17 cellular contexts compared by ENCODE assay signal in genomic region chr5:17428176-17428800, GRCh38.
"Had no signal": no experiment of that assay in that cellular context is flagged by ENCODE, and none has a peak within 500 bp of the region (broad histone marks: within the 10 kb centered on the region; RNA-seq: fewer than 3 reads in every experiment).

No MANE protein-coding gene starts in this region.

- H3K27me3 Mint-ChIP-seq: activated naive CD8-positive, alpha-beta T cell; naive B cell; stimulated activated naive CD8-positive, alpha-beta T cell treated with anti-CD3 and anti-CD28 coated beads, Interleukin-15, amount 100 ng/mL, for 72 hours had no signal

- H3K27me3 ChIP-seq: hepatocyte, ovary, right lobe of liver, vagina had no signal

- H3K27ac ChIP-seq: hepatocyte, ovary, right lobe of liver, vagina, WERI-Rb-1 had no signal

- H3K9me3 ChIP-seq: mucosa of descending colon, ovary, right lobe of liver, vagina had no signal

- DNase-seq: activated CD4-positive, alpha-beta T cell treated with anti-CD3 and anti-CD28 coated beads, Interleukin-2, amount 50 U/mL, for 48 hours; effector CD4-positive, alpha-beta T cell; mesenchymal stem cell; mucosa of descending colon; naive B cell; ovary; right lobe of liver; stimulated activated CD4-positive, alpha-beta T cell treated with anti-CD3 and anti-CD28 coated beads, Interleukin-4, amount 100 ng/mL, for 1 hour; stimulated activated naive CD8-positive, alpha-beta T cell treated with anti-CD3 and anti-CD28 coated beads, Interleukin-15, amount 100 ng/mL, for 72 hours; trophoblast cell; WERI-Rb-1 had no signal

- H3K36me3 Mint-ChIP-seq: activated naive CD8-positive, alpha-beta T cell had no signal

- H3K4me2 ChIP-seq: hepatocyte, smooth muscle cell had no signal

- H3K79me2 ChIP-seq: hepatocyte had no signal

- H2AFZ ChIP-seq: hepatocyte had no signal

- H3K4me1 Mint-ChIP-seq: neural crest cell; stimulated activated naive CD8-positive, alpha-beta T cell treated with anti-CD3 and anti-CD28 coated beads, Interleukin-15, amount 100 ng/mL, for 72 hours had no signal

- ATAC-seq: esophagus mucosa; mucosa of descending colon; stimulated activated naive CD8-positive, alpha-beta T cell treated with anti-CD3 and anti-CD28 coated beads, Interleukin-15, amount 100 ng/mL, for 72 hours had no signal

- H3K4me3 Mint-ChIP-seq: activated naive CD8-positive, alpha-beta T cell; naive B cell; neural crest cell; stimulated activated naive CD8-positive, alpha-beta T cell treated with anti-CD3 and anti-CD28 coated beads, Interleukin-15, amount 100 ng/mL, for 72 hours had no signal

- H3K4me1 ChIP-seq: right lobe of liver had no signal

- H3K4me3 ChIP-seq: hepatocyte, mucosa of descending colon, ovary, right lobe of liver, smooth muscle cell, vagina had no signal

- H3K27ac Mint-ChIP-seq: activated naive CD8-positive, alpha-beta T cell; stimulated activated naive CD8-positive, alpha-beta T cell treated with anti-CD3 and anti-CD28 coated beads, Interleukin-15, amount 100 ng/mL, for 72 hours had no signal

- H3K9me3 Mint-ChIP-seq: neural crest cell had no signal

- H3K36me3 ChIP-seq: ovary, right lobe of liver, vagina, WERI-Rb-1 had no signal
